1 cellular context compared by ENCODE assay signal in the genomic region with DNA sequence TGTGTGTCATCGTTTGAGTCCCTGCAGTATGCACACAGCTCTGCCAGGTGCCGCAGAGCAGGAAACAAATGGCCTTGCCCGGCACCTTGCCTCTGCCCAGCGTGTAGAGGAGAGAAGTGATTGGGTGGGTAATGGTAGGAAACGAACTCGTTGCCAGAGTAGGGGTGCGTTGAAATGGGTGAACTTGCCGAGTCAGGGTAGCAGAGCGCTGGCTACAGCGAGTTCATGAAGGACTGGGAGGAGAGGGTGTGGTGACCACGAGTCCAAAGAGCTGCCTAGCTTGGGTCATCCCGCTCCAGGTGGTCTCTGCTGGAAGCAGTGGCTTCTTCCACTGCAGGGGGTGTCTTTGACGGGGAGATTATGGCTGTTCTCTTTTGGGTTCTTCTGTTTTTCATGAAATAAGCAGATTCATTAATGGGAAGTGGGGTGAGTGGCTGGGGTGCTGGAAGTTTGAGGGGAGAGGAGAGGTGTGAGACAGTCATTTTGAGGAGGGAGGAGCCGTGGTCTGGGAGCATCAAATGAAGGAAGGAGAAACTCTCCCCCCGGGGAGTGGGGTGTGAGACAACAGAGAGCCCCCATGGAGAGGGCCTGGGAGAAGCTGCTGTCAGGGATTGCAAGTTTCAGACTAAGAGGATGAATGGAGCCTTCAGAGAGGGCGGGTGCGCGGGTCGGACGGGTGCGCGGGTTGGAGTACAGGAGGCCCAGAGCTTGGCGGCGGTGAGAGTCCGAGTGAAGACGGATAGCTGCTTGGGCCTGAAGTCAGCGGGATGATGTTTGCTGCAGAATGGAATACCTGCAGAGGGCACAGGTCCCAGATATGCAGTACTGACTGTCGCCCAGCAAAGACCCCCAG.
TF ChIP-seq lines count a peak whose summit lies in the region.

No MANE protein-coding gene starts in this region.

TF ChIP-seq in GM23338, 12 proteins besides CTCF, POLR2A, EP300 and RAD21 (continued from another document):
- TF ChIP-seq, protein P1, sequence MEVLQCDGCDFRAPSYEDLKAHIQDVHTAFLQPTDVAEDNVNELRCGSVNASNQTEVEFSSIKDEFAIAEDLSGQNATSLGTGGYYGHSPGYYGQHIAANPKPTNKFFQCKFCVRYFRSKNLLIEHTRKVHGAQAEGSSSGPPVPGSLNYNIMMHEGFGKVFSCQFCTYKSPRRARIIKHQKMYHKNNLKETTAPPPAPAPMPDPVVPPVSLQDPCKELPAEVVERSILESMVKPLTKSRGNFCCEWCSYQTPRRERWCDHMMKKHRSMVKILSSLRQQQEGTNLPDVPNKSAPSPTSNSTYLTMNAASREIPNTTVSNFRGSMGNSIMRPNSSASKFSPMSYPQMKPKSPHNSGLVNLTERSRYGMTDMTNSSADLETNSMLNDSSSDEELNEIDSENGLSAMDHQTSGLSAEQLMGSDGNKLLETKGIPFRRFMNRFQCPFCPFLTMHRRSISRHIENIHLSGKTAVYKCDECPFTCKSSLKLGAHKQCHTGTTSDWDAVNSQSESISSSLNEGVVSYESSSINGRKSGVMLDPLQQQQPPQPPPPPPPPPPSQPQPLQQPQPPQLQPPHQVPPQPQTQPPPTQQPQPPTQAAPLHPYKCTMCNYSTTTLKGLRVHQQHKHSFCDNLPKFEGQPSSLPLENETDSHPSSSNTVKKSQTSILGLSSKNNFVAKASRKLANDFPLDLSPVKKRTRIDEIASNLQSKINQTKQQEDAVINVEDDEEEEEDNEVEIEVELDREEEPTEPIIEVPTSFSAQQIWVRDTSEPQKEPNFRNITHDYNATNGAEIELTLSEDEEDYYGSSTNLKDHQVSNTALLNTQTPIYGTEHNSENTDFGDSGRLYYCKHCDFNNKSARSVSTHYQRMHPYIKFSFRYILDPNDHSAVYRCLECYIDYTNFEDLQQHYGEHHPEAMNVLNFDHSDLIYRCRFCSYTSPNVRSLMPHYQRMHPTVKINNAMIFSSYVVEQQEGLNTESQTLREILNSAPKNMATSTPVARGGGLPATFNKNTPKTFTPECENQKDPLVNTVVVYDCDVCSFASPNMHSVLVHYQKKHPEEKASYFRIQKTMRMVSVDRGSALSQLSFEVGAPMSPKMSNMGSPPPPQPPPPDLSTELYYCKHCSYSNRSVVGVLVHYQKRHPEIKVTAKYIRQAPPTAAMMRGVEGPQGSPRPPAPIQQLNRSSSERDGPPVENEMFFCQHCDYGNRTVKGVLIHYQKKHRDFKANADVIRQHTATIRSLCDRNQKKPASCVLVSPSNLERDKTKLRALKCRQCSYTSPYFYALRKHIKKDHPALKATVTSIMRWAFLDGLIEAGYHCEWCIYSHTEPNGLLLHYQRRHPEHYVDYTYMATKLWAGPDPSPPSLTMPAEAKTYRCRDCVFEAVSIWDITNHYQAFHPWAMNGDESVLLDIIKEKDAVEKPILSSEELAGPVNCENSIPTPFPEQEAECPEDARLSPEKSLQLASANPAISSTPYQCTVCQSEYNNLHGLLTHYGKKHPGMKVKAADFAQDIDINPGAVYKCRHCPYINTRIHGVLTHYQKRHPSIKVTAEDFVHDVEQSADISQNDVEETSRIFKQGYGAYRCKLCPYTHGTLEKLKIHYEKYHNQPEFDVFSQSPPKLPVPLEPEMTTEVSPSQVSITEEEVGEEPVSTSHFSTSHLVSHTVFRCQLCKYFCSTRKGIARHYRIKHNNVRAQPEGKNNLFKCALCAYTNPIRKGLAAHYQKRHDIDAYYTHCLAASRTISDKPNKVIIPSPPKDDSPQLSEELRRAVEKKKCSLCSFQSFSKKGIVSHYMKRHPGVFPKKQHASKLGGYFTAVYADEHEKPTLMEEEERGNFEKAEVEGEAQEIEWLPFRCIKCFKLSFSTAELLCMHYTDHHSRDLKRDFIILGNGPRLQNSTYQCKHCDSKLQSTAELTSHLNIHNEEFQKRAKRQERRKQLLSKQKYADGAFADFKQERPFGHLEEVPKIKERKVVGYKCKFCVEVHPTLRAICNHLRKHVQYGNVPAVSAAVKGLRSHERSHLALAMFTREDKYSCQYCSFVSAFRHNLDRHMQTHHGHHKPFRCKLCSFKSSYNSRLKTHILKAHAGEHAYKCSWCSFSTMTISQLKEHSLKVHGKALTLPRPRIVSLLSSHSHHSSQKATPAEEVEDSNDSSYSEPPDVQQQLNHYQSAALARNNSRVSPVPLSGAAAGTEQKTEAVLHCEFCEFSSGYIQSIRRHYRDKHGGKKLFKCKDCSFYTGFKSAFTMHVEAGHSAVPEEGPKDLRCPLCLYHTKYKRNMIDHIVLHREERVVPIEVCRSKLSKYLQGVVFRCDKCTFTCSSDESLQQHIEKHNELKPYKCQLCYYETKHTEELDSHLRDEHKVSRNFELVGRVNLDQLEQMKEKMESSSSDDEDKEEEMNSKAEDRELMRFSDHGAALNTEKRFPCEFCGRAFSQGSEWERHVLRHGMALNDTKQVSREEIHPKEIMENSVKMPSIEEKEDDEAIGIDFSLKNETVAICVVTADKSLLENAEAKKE (CRISPR knock-in tag; IDR thresholded peaks at IDR 0.05), result no peak
- TF ChIP-seq, protein P2, sequence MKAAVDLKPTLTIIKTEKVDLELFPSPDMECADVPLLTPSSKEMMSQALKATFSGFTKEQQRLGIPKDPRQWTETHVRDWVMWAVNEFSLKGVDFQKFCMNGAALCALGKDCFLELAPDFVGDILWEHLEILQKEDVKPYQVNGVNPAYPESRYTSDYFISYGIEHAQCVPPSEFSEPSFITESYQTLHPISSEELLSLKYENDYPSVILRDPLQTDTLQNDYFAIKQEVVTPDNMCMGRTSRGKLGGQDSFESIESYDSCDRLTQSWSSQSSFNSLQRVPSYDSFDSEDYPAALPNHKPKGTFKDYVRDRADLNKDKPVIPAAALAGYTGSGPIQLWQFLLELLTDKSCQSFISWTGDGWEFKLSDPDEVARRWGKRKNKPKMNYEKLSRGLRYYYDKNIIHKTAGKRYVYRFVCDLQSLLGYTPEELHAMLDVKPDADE (IDR thresholded peaks at IDR 0.05), result no peak
- no peak for TF ChIP-seq STAT1 (IDR thresholded peaks at IDR 0.05; ENCODE audit: unreplicated experiment)
- TF ChIP-seq NANOG (IDR thresholded peaks at IDR 0.05; ENCODE audit: borderline replicate concordance), result no peak
- TF ChIP-seq ZNF331 (CRISPR knock-in tag; IDR thresholded peaks at IDR 0.05; ENCODE audit: low read depth), result no peak
- no peak for TF ChIP-seq POLR2AphosphoS5 (IDR thresholded peaks at IDR 0.05; ENCODE audit: low read depth)
- TF ChIP-seq EZH2 (IDR thresholded peaks at IDR 0.05; ENCODE audit: low read depth, unreplicated experiment), result no peak
- TF ChIP-seq ZNF114 (CRISPR knock-in tag; IDR thresholded peaks at IDR 0.05), result no peak
- TF ChIP-seq, protein P3, sequence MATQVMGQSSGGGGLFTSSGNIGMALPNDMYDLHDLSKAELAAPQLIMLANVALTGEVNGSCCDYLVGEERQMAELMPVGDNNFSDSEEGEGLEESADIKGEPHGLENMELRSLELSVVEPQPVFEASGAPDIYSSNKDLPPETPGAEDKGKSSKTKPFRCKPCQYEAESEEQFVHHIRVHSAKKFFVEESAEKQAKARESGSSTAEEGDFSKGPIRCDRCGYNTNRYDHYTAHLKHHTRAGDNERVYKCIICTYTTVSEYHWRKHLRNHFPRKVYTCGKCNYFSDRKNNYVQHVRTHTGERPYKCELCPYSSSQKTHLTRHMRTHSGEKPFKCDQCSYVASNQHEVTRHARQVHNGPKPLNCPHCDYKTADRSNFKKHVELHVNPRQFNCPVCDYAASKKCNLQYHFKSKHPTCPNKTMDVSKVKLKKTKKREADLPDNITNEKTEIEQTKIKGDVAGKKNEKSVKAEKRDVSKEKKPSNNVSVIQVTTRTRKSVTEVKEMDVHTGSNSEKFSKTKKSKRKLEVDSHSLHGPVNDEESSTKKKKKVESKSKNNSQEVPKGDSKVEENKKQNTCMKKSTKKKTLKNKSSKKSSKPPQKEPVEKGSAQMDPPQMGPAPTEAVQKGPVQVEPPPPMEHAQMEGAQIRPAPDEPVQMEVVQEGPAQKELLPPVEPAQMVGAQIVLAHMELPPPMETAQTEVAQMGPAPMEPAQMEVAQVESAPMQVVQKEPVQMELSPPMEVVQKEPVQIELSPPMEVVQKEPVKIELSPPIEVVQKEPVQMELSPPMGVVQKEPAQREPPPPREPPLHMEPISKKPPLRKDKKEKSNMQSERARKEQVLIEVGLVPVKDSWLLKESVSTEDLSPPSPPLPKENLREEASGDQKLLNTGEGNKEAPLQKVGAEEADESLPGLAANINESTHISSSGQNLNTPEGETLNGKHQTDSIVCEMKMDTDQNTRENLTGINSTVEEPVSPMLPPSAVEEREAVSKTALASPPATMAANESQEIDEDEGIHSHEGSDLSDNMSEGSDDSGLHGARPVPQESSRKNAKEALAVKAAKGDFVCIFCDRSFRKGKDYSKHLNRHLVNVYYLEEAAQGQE (IDR thresholded peaks at IDR 0.05; ENCODE audit: unreplicated experiment), result no peak
TF ChIP-seq in GM23338: peak in this region for 0.
